Comparison of ENCODE assay signal across 8 cellular contexts in the genomic region with DNA sequence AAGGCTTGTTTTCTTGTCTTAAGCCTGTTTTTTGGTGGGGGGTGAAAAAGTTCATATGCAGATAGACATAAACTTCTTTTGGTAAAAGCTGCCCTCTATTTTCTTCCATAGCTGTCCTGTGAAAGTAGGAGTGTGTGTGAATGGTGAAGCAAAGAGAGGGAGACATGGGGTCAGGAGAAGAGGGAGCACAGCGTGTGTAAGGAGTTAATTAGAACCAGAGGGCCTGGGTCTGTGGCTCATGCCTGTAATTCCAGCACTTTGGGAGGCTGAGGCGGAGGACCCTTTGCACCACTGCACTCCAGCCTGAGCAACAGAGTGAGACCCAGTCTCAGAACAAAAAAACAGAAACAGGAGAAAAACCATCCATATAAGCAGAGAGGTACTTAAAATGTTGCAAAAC. TPM values are rescaled to one million over a fixed set of nuclear protein-coding genes. Genes with fewer than 3 reads are reported as not detected.
DNase-seq lines count a peak whose midpoint lies in the region; ATAC-seq, FAIRE-seq and TF ChIP-seq lines count a peak whose summit lies in the region.

No MANE protein-coding gene starts in this region.

- H3K27me3 ChIP-seq in keratinocyte (ENCODE audit: control insufficient read depth, extremely low read depth, insufficient read depth, low read length), result no peaks in the 10 kb centered on the region
- no peaks in the 10 kb centered on the region for H3K27me3 ChIP-seq in testis

- no peak for FAIRE-seq in keratinocyte (lab: Jason Lieb, UNC)

- intact Hi-C loops in activated CD4-positive, alpha-beta T cell treated with anti-CD3 and anti-CD28 coated beads, Interleukin-2, amount 10 ng/mL, durations not matched to agents 24 days and 14 days (cut with micrococcal nuclease), result loop anchor here (5.0 kb wide), 1 partner anchor 1324 kb away; the partner anchor contains the start of gene SLC33A1
- intact Hi-C loops in testis (cut with DNase I; ENCODE audit: low total_unique reads), result no loop called here

- dilution Hi-C loops in keratinocyte (cut with MboI; ENCODE audit: extremely low pct_ligation_motif_present, low sequenced_read_pairs), result no loop called here

- H3K4me2 ChIP-seq in keratinocyte (ENCODE audit: control insufficient read depth, extremely low read depth, insufficient read depth, low read depth, low read length), result peak overlapping the region; percentile 85

- no peaks in the 10 kb centered on the region for H4K20me1 ChIP-seq in keratinocyte (ENCODE audit: control insufficient read depth, extremely low read depth, insufficient read depth, low read length)

- H3K4me3 ChIP-seq in keratinocyte (ENCODE audit: control insufficient read depth in 2 of 3, extremely low read depth in 1 of 3, insufficient read depth in 2 of 3, low read depth in 1 of 3, low read length in 3 of 3) (peak overlapping the region; percentile 65 to 97 (median 95)), testis (peak overlapping the region; percentile 57 to 67)

- H3K4me1 Mint-ChIP-seq in activated CD4-positive, alpha-beta T cell treated with anti-CD3 and anti-CD28 coated beads, Interleukin-2, amount 10 ng/mL, durations not matched to agents 24 days and 14 days, result peaks cover 23% of the 10 kb centered on the region

- H3K36me3 Mint-ChIP-seq in activated CD4-positive, alpha-beta T cell treated with anti-CD3 and anti-CD28 coated beads, Interleukin-2, amount 10 ng/mL, durations not matched to agents 24 days and 14 days (ENCODE audit: low read depth), result peaks cover 27% of the 10 kb centered on the region
- peaks cover 38 to 42% of the 10 kb centered on the region in 2 donors for H3K36me3 Mint-ChIP-seq in activated naive CD4-positive, alpha-beta T cell treated with anti-CD3 and anti-CD28 coated beads, Interleukin-2, amount 50 U/mL, for 72 hours

- TF ChIP-seq CTCF in keratinocyte (optimal IDR thresholded peaks at IDR 0.05 in 1 of 3, IDR thresholded peaks at IDR 0.05 in 1 of 3, conservative IDR thresholded peaks at IDR 0.05 in 1 of 3; ENCODE audit: extremely low read depth in 1 of 3, insufficient read depth in 2 of 3, low read length in 3 of 3) (no peak), testis (IDR thresholded peaks at IDR 0.05) (no peak)

- peak overlapping the region; percentile 89 for H3K4me3 Mint-ChIP-seq in activated CD4-positive, alpha-beta T cell treated with anti-CD3 and anti-CD28 coated beads, Interleukin-2, amount 10 ng/mL, durations not matched to agents 24 days and 14 days

- no peak for TF ChIP-seq POLR2A in testis (IDR thresholded peaks at IDR 0.05)

- H3K79me2 ChIP-seq in keratinocyte (ENCODE audit: control insufficient read depth, insufficient read depth, low read length), result peaks cover 18% of the 10 kb centered on the region

- H2AFZ ChIP-seq in keratinocyte (ENCODE audit: control insufficient read depth, low read length), result peak overlapping the region; percentile 93

- H3K9me3 Mint-ChIP-seq in activated CD4-positive, alpha-beta T cell treated with anti-CD3 and anti-CD28 coated beads, Interleukin-2, amount 10 ng/mL, durations not matched to agents 24 days and 14 days, result no peaks in the 10 kb centered on the region
- H3K9me3 Mint-ChIP-seq in activated naive CD4-positive, alpha-beta T cell treated with anti-CD3 and anti-CD28 coated beads, Interleukin-2, amount 50 U/mL, for 72 hours, result peaks cover 0 to 10% of the 10 kb centered on the region in 2 donors

- peak overlapping the region; percentile 93 for H3K9ac ChIP-seq in keratinocyte (ENCODE audit: control insufficient read depth, extremely low read depth, insufficient read depth, low read length)

- peaks cover 2% of the 10 kb centered on the region for H3K27me3 Mint-ChIP-seq in activated CD4-positive, alpha-beta T cell treated with anti-CD3 and anti-CD28 coated beads, Interleukin-2, amount 10 ng/mL, durations not matched to agents 24 days and 14 days

- H3K4me1 ChIP-seq in keratinocyte (ENCODE audit: control insufficient read depth, extremely low read depth, insufficient read depth, low read length), result peaks cover 11% of the 10 kb centered on the region
- H3K4me1 ChIP-seq in testis, result peaks cover 18% of the 10 kb centered on the region

- H3K27ac ChIP-seq in keratinocyte (ENCODE audit: control insufficient read depth, insufficient read depth, low read length) (peak overlapping the region; percentile 97), testis (peak overlapping the region; percentile 93 to 98)

- peak overlapping the region; percentile 99 for H3K27ac Mint-ChIP-seq in activated CD4-positive, alpha-beta T cell treated with anti-CD3 and anti-CD28 coated beads, Interleukin-2, amount 10 ng/mL, durations not matched to agents 24 days and 14 days
- peak overlapping the region; percentile 94 to 99 for H3K27ac Mint-ChIP-seq in activated naive CD4-positive, alpha-beta T cell treated with anti-CD3 and anti-CD28 coated beads, Interleukin-2, amount 50 U/mL, for 72 hours

- no peak for DNase-seq in activated CD4-positive, alpha-beta T cell treated with anti-CD3 and anti-CD28 coated beads, Interleukin-2, amount 10 ng/mL, durations not matched to agents 24 days and 14 days
- DNase-seq in activated CD4-positive, alpha-beta T cell treated with anti-CD3 and anti-CD28 coated beads, Interleukin-2, amount 50 U/mL, for 48 hours, result no peak
- no peak for DNase-seq in activated naive CD4-positive, alpha-beta T cell treated with anti-CD3 and anti-CD28 coated beads, Interleukin-2, amount 50 U/mL, for 72 hours (ENCODE audit: low spot score in 2 of 2)
- DNase-seq in keratinocyte (ENCODE audit: low read depth, low spot score), result no peak
- no peak for DNase-seq in testis
- DNase-seq in iPS-NIHi7 (ENCODE audit: extremely low spot score), result no peak
- no peak for DNase-seq in iPS-NIHi11 (ENCODE audit: low spot score)

- H3K9me1 ChIP-seq in keratinocyte (ENCODE audit: control insufficient read depth, extremely low read depth, insufficient read depth, low read length), result no peaks in the 10 kb centered on the region

- 23 to 25% methylated on average over 2 of the region's 2 CpGs for WGBS in testis, 2 donors

- H3K9me3 ChIP-seq in keratinocyte (ENCODE audit: control insufficient read depth, low read depth, low read length) (no peaks in the 10 kb centered on the region), testis (no peaks in the 10 kb centered on the region)

- no peaks in the 10 kb centered on the region for H3K36me3 ChIP-seq in keratinocyte (ENCODE audit: control insufficient read depth in 2 of 2, extremely low read depth in 1 of 2, insufficient read depth in 2 of 2, low read length in 2 of 2)
- H3K36me3 ChIP-seq in testis (ENCODE audit: low read depth, missing control alignments), result no peaks in the 10 kb centered on the region

- ATAC-seq in activated naive CD4-positive, alpha-beta T cell treated with anti-CD3 and anti-CD28 coated beads, Interleukin-2, amount 50 U/mL, for 72 hours, result no peak
- no peak for ATAC-seq in GM21381 (IDR thresholded peaks at IDR 0.05; ENCODE audit: unreplicated experiment)

RNA-seq across cellular contexts. Expression of gene CCNL1, which starts 16.2 kb away (rescaled TPM):
- total RNA-seq in activated CD4-positive, alpha-beta T cell treated with anti-CD3 and anti-CD28 coated beads, Interleukin-2, amount 10 ng/mL, durations not matched to agents 24 days and 14 days, result 171 and 172 TPM in 2 replicates
- 100 to 1,000 TPM; 260 to 288 TPM for total RNA-seq in activated naive CD4-positive, alpha-beta T cell treated with anti-CD3 and anti-CD28 coated beads, Interleukin-2, amount 50 U/mL, for 72 hours
- polyA plus RNA-seq in keratinocyte (59.1 to 136 TPM (median 118 TPM) in 3 replicates), testis (ENCODE audit: insufficient read depth, low read depth, low replicate concordance) (46.1 TPM)
- 698 TPM for polyA plus RNA-seq in keratinocyte (2011; ENCODE audit: low read depth)
- polyA plus RNA-seq in keratinocyte (2011; cell fraction: cytosol; rRNA removed), result 11.9 and 23.3 TPM in 2 replicates
- 262 and 357 TPM in 2 replicates for polyA plus RNA-seq in keratinocyte (2011; cell fraction: nucleus; rRNA removed)
- polyA plus RNA-seq in keratinocyte (2012; ENCODE audit: low replicate concordance), result 33.1 and 117 TPM in 2 replicates
- 27.8 to 153 TPM (median 85.5 TPM) in 3 replicates for polyA minus RNA-seq in keratinocyte
- polyA minus RNA-seq in keratinocyte (2011; cell fraction: cytosol; rRNA and poly(A)+ RNA removed), result 33.8 TPM
- polyA minus RNA-seq in keratinocyte (2011; cell fraction: nucleus; rRNA and poly(A)+ RNA removed), result 279 and 325 TPM in 2 replicates
- 100 to 1,000 TPM; 168 to 200 TPM for total RNA-seq in testis
